Comparison of ENCODE assay signal across 9 cellular contexts in genomic region chr15:43748376-43748775, GRCh38. TPM values are rescaled to one million over a fixed set of nuclear protein-coding genes. Genes with fewer than 3 reads are reported as not detected.
DNase-seq lines count a peak whose midpoint lies in the region; ATAC-seq and TF ChIP-seq lines count a peak whose summit lies in the region.
"Had no signal": no experiment of that assay in that cellular context is flagged by ENCODE, and none has a peak within 500 bp of the region (broad histone marks: within the 10 kb centered on the region; RNA-seq: fewer than 3 reads in every experiment).

No MANE protein-coding gene starts in this region.

- POLR2A ChIA-PET in Panc1 (lab: Charles Lee) = no interaction called here

- no peak overlapping the region for H3K27ac ChIP-seq in Panc1 (ENCODE audit: low read length)
- no peak overlapping the region for H3K27ac ChIP-seq in psoas muscle
- H3K27ac ChIP-seq in suprapubic skin = no peak overlapping the region

- DNase-seq in SIG-M5 treated with dmso at 0.1 percent for 504 hours (lab: John Stamatoyannopoulos, UW; ENCODE audit: unreplicated experiment) (peak; percentile 18), SIG-M5 (lab: John Stamatoyannopoulos, UW) (no peak), Panc1 (ENCODE audit: low read depth, low spot score) (no peak), psoas muscle (no peak), suprapubic skin (ENCODE audit: low spot score in 2 of 2) (no peak), NCI-H2227 (lab: John Stamatoyannopoulos, UW; ENCODE audit: unreplicated experiment) (no peak), dedifferentiated amniotic fluid mesenchymal stem cell (ENCODE audit: extremely low spot score) (no peak)
- DNase-seq: NCI-H2107 had no signal

- intact Hi-C loops in Panc1 (cut with micrococcal nuclease; ENCODE audit: unreplicated experiment) (no loop called here), psoas muscle (cut with DNase I) (no loop called here)

- no TSS peak for BruUV-seq in Panc1 (replicated peaks; lab: Mats Ljungman, UMichigan)

- H3K4me3 ChIP-seq in Panc1 (ENCODE audit: low read depth in 2 of 2, low read length in 2 of 2) (peak overlapping the region; percentile 68 to 83; a peak in 2 of 4 replicates), endocrine pancreas (ENCODE audit: control insufficient read depth, insufficient read depth, low read length) (peak overlapping the region; percentile 82), psoas muscle (peak overlapping the region; percentile 86), suprapubic skin (no peak overlapping the region)

- CTCF ChIA-PET in Panc1 (lab: Charles Lee) = no interaction called here

- TF ChIP-seq CTCF in Panc1 (IDR thresholded peaks at IDR 0.05) (no peak), psoas muscle (IDR thresholded peaks at IDR 0.05) (no peak), suprapubic skin (IDR thresholded peaks at IDR 0.05) (no peak)

- H3K9me3 ChIP-seq in Panc1 (ENCODE audit: control insufficient read depth, insufficient read depth, low read depth, low read length) = no peaks in the 10 kb centered on the region
- H3K9me3 ChIP-seq in endocrine pancreas (ENCODE audit: control insufficient read depth, low read length) = no peaks in the 10 kb centered on the region
- H3K9me3 ChIP-seq in psoas muscle = no peaks in the 10 kb centered on the region
- H3K9me3 ChIP-seq in suprapubic skin = no peaks in the 10 kb centered on the region

- H3K27me3 ChIP-seq in Panc1 (ENCODE audit: control insufficient read depth, insufficient read depth, low read length) (no peaks in the 10 kb centered on the region), endocrine pancreas (ENCODE audit: control insufficient read depth, insufficient read depth, low read length) (no peaks in the 10 kb centered on the region), psoas muscle (ENCODE audit: insufficient read depth in 3 of 3, low read length in 2 of 3) (no peaks in the 10 kb centered on the region), suprapubic skin (no peaks in the 10 kb centered on the region)

- ATAC-seq in Panc1 = no peak
- no peak for ATAC-seq in psoas muscle

- WGBS in psoas muscle, 3 donors = 70 to 75% (median 73%) methylated on average over 3 of the region's 3 CpGs
- 28% methylated on average over 3 of the region's 3 CpGs for WGBS in suprapubic skin

- no peak for TF ChIP-seq POLR2A in suprapubic skin (IDR thresholded peaks at IDR 0.05)

- TF ChIP-seq EP300 in suprapubic skin (IDR thresholded peaks at IDR 0.05) = no peak

- in situ Hi-C loops in Panc1 (cut with HindIII; ENCODE audit: low pct_unique_long_range_greater_than_20kb, low sequenced_read_pairs) = no loop called here

- H3K9ac ChIP-seq in endocrine pancreas (ENCODE audit: control insufficient read depth, insufficient read depth, low read length) = no peak overlapping the region

- peaks cover 6% of the 10 kb centered on the region; the same call in 1 of the 2 replicates for H3K4me1 ChIP-seq in Panc1 (ENCODE audit: control insufficient read depth, insufficient read depth, low read length)
- peaks cover 9% of the 10 kb centered on the region for H3K4me1 ChIP-seq in endocrine pancreas (ENCODE audit: control insufficient read depth, insufficient read depth, low read length)
- peaks cover 8% of the 10 kb centered on the region for H3K4me1 ChIP-seq in psoas muscle
- peaks cover 52% of the 10 kb centered on the region for H3K4me1 ChIP-seq in suprapubic skin

- H3K36me3 ChIP-seq in Panc1 (ENCODE audit: control insufficient read depth, insufficient read depth, low read length) = peaks cover 8% of the 10 kb centered on the region; the same call in 1 of the 2 replicates
- H3K36me3 ChIP-seq in endocrine pancreas (ENCODE audit: control insufficient read depth, insufficient read depth, low read length) = no peaks in the 10 kb centered on the region
- H3K36me3 ChIP-seq in psoas muscle (ENCODE audit: insufficient read depth in 1 of 2, low read depth in 1 of 2) = peaks cover 0 to 20% of the 10 kb centered on the region in 2 donors
- peaks cover 5% of the 10 kb centered on the region for H3K36me3 ChIP-seq in suprapubic skin

RNA-seq across cellular contexts. Expression of gene PDIA3, which starts 2.1 kb away (rescaled TPM):
- total RNA-seq in Panc1 (2021; ENCODE audit: unreplicated experiment) (538 TPM), psoas muscle (10 to 100 TPM; 49.5 to 81.9 (median 66.7) TPM), suprapubic skin (100 to 1,000 TPM in 2 of 4 donors, 10 to 100 TPM in 2; 57.1 to 157 (median 100.0) TPM)
- 868 TPM for polyA plus RNA-seq in Panc1 (2012; ENCODE audit: insufficient read length)
- polyA plus RNA-seq in psoas muscle = 10 to 100 TPM; 48.0 to 89.0 (median 50.0) TPM

RNA-seq across cellular contexts. Expression of gene ELL3, which starts 28.4 kb away (rescaled TPM):
- total RNA-seq in Panc1 (2021; ENCODE audit: unreplicated experiment) (6.8 TPM), psoas muscle (1 to 10 TPM; 1.3 to 8.5 (median 2.3) TPM), suprapubic skin (100 to 1,000 TPM in 1 of 4 donors, 10 to 100 TPM in 3; 50.7 to 100 (median 65.9) TPM)
- polyA plus RNA-seq in Panc1 (2012; ENCODE audit: insufficient read length) = 8.8 TPM
- polyA plus RNA-seq in psoas muscle = 1 to 10 TPM; 1.5 to 4.6 (median 4.1) TPM

RNA-seq across cellular contexts. Expression of gene SERF2, which starts 43.7 kb away (rescaled TPM):
- total RNA-seq in Panc1 (2021; ENCODE audit: unreplicated experiment) (1,303 TPM), psoas muscle (1,000 to 10,000 TPM in 1 of 4 donors, 100 to 1,000 TPM in 3; 471 to 1,023 (median 623) TPM), suprapubic skin (100 to 1,000 TPM; 352 to 813 (median 687) TPM)
- 1,997 TPM for polyA plus RNA-seq in Panc1 (2012; ENCODE audit: insufficient read length)
- 1,000 to 10,000 TPM; 1,091 to 1,648 (median 1,147) TPM for polyA plus RNA-seq in psoas muscle

RNA-seq across cellular contexts. Expression of gene SERINC4, which starts 51.6 kb away (rescaled TPM):
- total RNA-seq in Panc1 (2021; ENCODE audit: unreplicated experiment) (not detected), psoas muscle (under 1 TPM; 0.18 to 0.30 (median 0.21) TPM), suprapubic skin (under 1 TPM in 1 of 4 donors, not detected in 3; 0.62 TPM)
- polyA plus RNA-seq in Panc1 (2012; ENCODE audit: insufficient read length) = 0.18 TPM
- under 1 TPM; 0.15 to 0.93 (median 0.57) TPM for polyA plus RNA-seq in psoas muscle

RNA-seq across cellular contexts. Expression of gene HYPK, which starts 52.0 kb away (rescaled TPM):
- total RNA-seq in Panc1 (2021; ENCODE audit: unreplicated experiment) = 24.8 TPM
- polyA plus RNA-seq in Panc1 (2012; ENCODE audit: insufficient read length) = 278 TPM
- total RNA-seq in psoas muscle = 10 to 100 TPM; 17.7 to 28.0 (median 18.9) TPM
- 10 to 100 TPM in 2 of 3 donors, under 1 TPM in 1; 0.77 to 36.5 (median 26.4) TPM for polyA plus RNA-seq in psoas muscle
- 10 to 100 TPM; 12.9 to 27.0 (median 19.8) TPM for total RNA-seq in suprapubic skin
